13 cellular contexts compared by ENCODE assay signal in the genomic region with DNA sequence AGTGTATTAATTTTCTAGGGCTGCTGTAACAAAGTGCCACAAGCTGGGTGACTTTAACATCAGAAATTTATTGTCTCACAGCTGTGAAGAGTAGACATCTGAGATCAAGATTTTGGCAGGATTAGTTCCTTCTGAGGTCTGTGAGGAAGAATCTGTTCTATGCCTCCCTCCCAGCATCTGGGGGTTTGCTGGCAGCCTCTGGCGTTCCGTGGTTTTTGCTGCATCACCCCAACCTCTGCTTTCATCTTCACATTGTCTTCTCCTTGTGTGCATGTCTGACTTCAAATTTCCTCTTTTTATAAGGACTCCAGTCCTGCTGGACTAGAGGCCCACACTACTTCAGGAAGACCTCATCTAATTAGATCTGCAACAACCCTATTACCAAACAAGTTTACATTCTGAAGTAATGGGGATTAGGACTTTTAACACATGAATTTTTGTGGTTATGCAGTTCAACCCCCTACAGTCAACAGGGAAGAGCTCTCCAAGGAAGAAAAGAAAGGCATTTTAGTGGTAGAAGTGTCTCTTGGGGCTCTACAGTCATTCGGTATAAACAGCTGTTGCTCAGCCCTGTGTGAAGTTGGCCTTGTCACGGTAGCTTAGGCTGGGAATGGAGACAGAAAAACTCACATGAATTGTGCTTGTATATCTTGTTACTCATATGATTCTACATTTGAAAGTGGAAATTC.
DNase-seq lines count a peak whose midpoint lies in the region; ATAC-seq, FAIRE-seq and TF ChIP-seq lines count a peak whose summit lies in the region.
"Had no signal": no experiment of that assay in that cellular context is flagged by ENCODE, and none has a peak within 500 bp of the region (broad histone marks: within the 10 kb centered on the region; RNA-seq: fewer than 3 reads in every experiment).

No MANE protein-coding gene starts in this region.

- BruUV-seq in GM12878 (replicated peaks; lab: Mats Ljungman, UMichigan), result no TSS peak

- no peak overlapping the region for H3K4me3 ChIP-seq in GM12878
- no peak overlapping the region for H3K4me3 ChIP-seq in sigmoid colon
- H3K4me3 ChIP-seq: cardiac muscle cell had no signal

- no peak for FAIRE-seq in GM12878 (lab: Jason Lieb, UNC)
- FAIRE-seq: HTR-8/SVneo had no signal

- no peak overlapping the region for H2AFZ ChIP-seq in GM12878 (ENCODE audit: control insufficient read depth, low read depth, low read length)

- no peak for TF ChIP-seq CTCF in GM12878 (IDR thresholded peaks at IDR 0.05 in 2 of 3, conservative IDR thresholded peaks at IDR 0.05 in 1 of 3; ENCODE audit: control insufficient read depth in 2 of 3, extremely low read depth in 1 of 3, insufficient read depth in 1 of 3, low read depth in 3 of 3, low read length in 3 of 3)
- no peak for TF ChIP-seq CTCF in osteocyte (IDR thresholded peaks at IDR 0.05)
- no peak for TF ChIP-seq CTCF in sigmoid colon (IDR thresholded peaks at IDR 0.05)

- H3K27me3 ChIP-seq in GM12878 (replicated peaks in 1 of 2; ENCODE audit: control insufficient read depth in 2 of 2, insufficient read depth in 2 of 2, low read length in 1 of 2), result no peaks in the 10 kb centered on the region
- H3K27me3 ChIP-seq in sigmoid colon, result no peaks in the 10 kb centered on the region
- H3K27me3 ChIP-seq: cardiac muscle cell had no signal

- POLR2A ChIA-PET in GM12878 (lab: Charles Lee), result no interaction called here

- H3K27ac Mint-ChIP-seq in osteocyte (ENCODE audit: unreplicated experiment), result peak overlapping the region; percentile 65
- no peak overlapping the region for H3K27ac Mint-ChIP-seq in stimulated activated naive B cell treated with anti-CD40 and anti-IgM and Interleukin-4, amounts not matched to agents 10 μg/mL and 1 μg/mL and 100 μg/mL, for 72 hours
- H3K27ac Mint-ChIP-seq: activated CD8-positive, alpha-beta T cell treated with anti-CD3 and anti-CD28 coated beads for 36 hours; progenitor cell of endocrine pancreas; stimulated activated naive CD8-positive, alpha-beta T cell treated with anti-CD3 and anti-CD28 coated beads, Interleukin-15, Interleukin-2, amounts not matched to agents 100 ng/mL and 50 ng/mL, for 24 hours had no signal

- TF ChIP-seq RAD21 in GM12878 (IDR thresholded peaks at IDR 0.05; ENCODE audit: insufficient read depth, low read depth, low read length), result no peak

- H3K9ac ChIP-seq in GM12878 (ENCODE audit: control insufficient read depth, insufficient read depth, low read length), result no peak overlapping the region

- no peak for TF ChIP-seq POLR2A in GM12878 (IDR thresholded peaks at IDR 0.05; ENCODE audit: low read depth, low read length)
- TF ChIP-seq POLR2A in sigmoid colon (IDR thresholded peaks at IDR 0.05), result no peak

- H3K4me1 Mint-ChIP-seq in osteocyte (ENCODE audit: unreplicated experiment), result peaks cover 22% of the 10 kb centered on the region
- H3K4me1 Mint-ChIP-seq in stimulated activated naive B cell treated with anti-CD40 and anti-IgM and Interleukin-4, amounts not matched to agents 10 μg/mL and 1 μg/mL and 100 μg/mL, for 72 hours, result peaks cover 6 to 14% of the 10 kb centered on the region in 2 donors

- no peaks in the 10 kb centered on the region for H4K20me1 ChIP-seq in GM12878 (ENCODE audit: control insufficient read depth, insufficient read depth)

- DNase-seq in MV-4-11 (lab: John Stamatoyannopoulos, UW) (peak; percentile 84), GM12878 (ENCODE audit: low read depth, low spot score) (no peak), osteocyte (ENCODE audit: extremely low spot score, unreplicated experiment) (no peak), GF-D8 (lab: John Stamatoyannopoulos, UW) (no peak), sigmoid colon (no peak)
- DNase-seq in stimulated activated naive B cell treated with anti-CD40 and anti-IgM and Interleukin-4, amounts not matched to agents 10 μg/mL and 1 μg/mL and 100 μg/mL, for 72 hours, result no peak
- DNase-seq: activated CD8-positive, alpha-beta T cell treated with anti-CD3 and anti-CD28 coated beads for 36 hours had no signal

- no peaks in the 10 kb centered on the region for H3K9me3 Mint-ChIP-seq in osteocyte (ENCODE audit: unreplicated experiment)
- H3K9me3 Mint-ChIP-seq in stimulated activated naive B cell treated with anti-CD40 and anti-IgM and Interleukin-4, amounts not matched to agents 10 μg/mL and 1 μg/mL and 100 μg/mL, for 72 hours, result peaks cover 0 to 3% of the 10 kb centered on the region in 2 donors
- H3K9me3 Mint-ChIP-seq: stimulated activated naive CD8-positive, alpha-beta T cell treated with anti-CD3 and anti-CD28 coated beads, Interleukin-15, Interleukin-2, amounts not matched to agents 100 ng/mL and 50 ng/mL, for 24 hours had no signal

- H3K36me3 ChIP-seq in GM12878 (ENCODE audit: control insufficient read depth in 2 of 2, insufficient read depth in 2 of 2, low read length in 1 of 2) (no peaks in the 10 kb centered on the region), sigmoid colon (no peaks in the 10 kb centered on the region)
- H3K36me3 ChIP-seq: cardiac muscle cell had no signal

- no peaks in the 10 kb centered on the region for H3K36me3 Mint-ChIP-seq in osteocyte (ENCODE audit: unreplicated experiment)
- no peaks in the 10 kb centered on the region for H3K36me3 Mint-ChIP-seq in stimulated activated naive B cell treated with anti-CD40 and anti-IgM and Interleukin-4, amounts not matched to agents 10 μg/mL and 1 μg/mL and 100 μg/mL, for 72 hours

- SMC1A ChIA-PET in GM12878 (lab: Charles Lee; ENCODE audit: uncharacterized antibody, unreplicated experiment), result interaction anchor here (1.6 to 5.9 kb wide), 2 partner anchors 27 to 582 kb away, joined by 4 to 77 read pairs; no protein-coding TSS in a partner anchor

- no peaks in the 10 kb centered on the region for H3K79me2 ChIP-seq in GM12878 (ENCODE audit: control insufficient read depth, insufficient read depth, low read length)

- in situ Hi-C loops in GM12878 (cut with MboI), result loop anchor here (5.0 kb wide), 1 partner anchor 583 kb away; no protein-coding TSS in a partner anchor

- no peaks in the 10 kb centered on the region for H3K4me1 ChIP-seq in GM12878 (ENCODE audit: control insufficient read depth, insufficient read depth, low read length)
- H3K4me1 ChIP-seq in sigmoid colon, result peaks cover 0 to 41% (median 2%) of the 10 kb centered on the region in 4 donors

- TF ChIP-seq EP300 in GM12878 (IDR thresholded peaks at IDR 0.05; ENCODE audit: borderline replicate concordance in 1 of 2, control insufficient read depth in 1 of 2, low read depth in 2 of 2, low read length in 2 of 2) (no peak), sigmoid colon (IDR thresholded peaks at IDR 0.05) (no peak)

- no peaks in the 10 kb centered on the region; the same call in 1 of the 3 replicates for H3K9me3 ChIP-seq in GM12878 (replicated peaks; ENCODE audit: control insufficient read depth, insufficient read depth, low read length)
- H3K9me3 ChIP-seq in sigmoid colon, result no peaks in the 10 kb centered on the region

- WGBS in GM12878 (ENCODE audit: insufficient coverage, insufficient replicate concordance, low lambda C conversion rate, missing lambda C conversion rate), result 57% methylated on average over 4 of the region's 4 CpGs
- 51 to 74% methylated on average over 4 of the region's 4 CpGs for WGBS in sigmoid colon, 2 donors

- RAD21 ChIA-PET in GM12878 (lab: Charles Lee; ENCODE audit: unreplicated experiment), result no interaction called here

- intact Hi-C loops in GM12878 (cut with micrococcal nuclease; ENCODE audit: unreplicated experiment) (loop anchor here (10.0 kb wide), 1 partner anchor 296 kb away; no protein-coding TSS in a partner anchor), sigmoid colon (cut with DNase I) (loop anchor here (5.0 to 10.0 kb wide), 2 partner anchors 288 to 686 kb away; partner anchors contain the start of gene DYRK2)

- peak; percentile 82 for ATAC-seq in GM18868 (IDR thresholded peaks at IDR 0.05; ENCODE audit: unreplicated experiment)
- no peak for ATAC-seq in GM12878
- no peak for ATAC-seq in GM18867 (IDR thresholded peaks at IDR 0.05; ENCODE audit: unreplicated experiment)
- no peak for ATAC-seq in stimulated activated naive B cell treated with anti-CD40 and anti-IgM and Interleukin-4, amounts not matched to agents 10 μg/mL and 1 μg/mL and 100 μg/mL, for 72 hours (replicated peaks)
- ATAC-seq: activated CD8-positive, alpha-beta T cell treated with anti-CD3 and anti-CD28 coated beads for 36 hours had no signal

- H3K4me2 ChIP-seq in GM12878 (ENCODE audit: control insufficient read depth, insufficient read depth), result no peak overlapping the region

- H3K27ac ChIP-seq in GM12878 (ENCODE audit: control insufficient read depth, insufficient read depth) (no peak overlapping the region), sigmoid colon (no peak overlapping the region)
- H3K27ac ChIP-seq: cardiac muscle cell had no signal

- H3K27me3 Mint-ChIP-seq in osteocyte (ENCODE audit: unreplicated experiment), result no peaks in the 10 kb centered on the region
- no peaks in the 10 kb centered on the region for H3K27me3 Mint-ChIP-seq in stimulated activated naive B cell treated with anti-CD40 and anti-IgM and Interleukin-4, amounts not matched to agents 10 μg/mL and 1 μg/mL and 100 μg/mL, for 72 hours
- H3K27me3 Mint-ChIP-seq: activated CD8-positive, alpha-beta T cell treated with anti-CD3 and anti-CD28 coated beads for 36 hours; stimulated activated naive CD8-positive, alpha-beta T cell treated with anti-CD3 and anti-CD28 coated beads, Interleukin-15, Interleukin-2, amounts not matched to agents 100 ng/mL and 50 ng/mL, for 24 hours had no signal

- CTCF ChIA-PET in GM12878 (lab: Yijun Ruan, JAX), result interaction anchor here (1.1 to 7.6 kb wide), 3 partner anchors 13 to 620 kb away, joined by 3 to 115 read pairs (median 6); no protein-coding TSS in a partner anchor

- no peak overlapping the region for H3K4me3 Mint-ChIP-seq in osteocyte (ENCODE audit: unreplicated experiment)
- H3K4me3 Mint-ChIP-seq in stimulated activated naive B cell treated with anti-CD40 and anti-IgM and Interleukin-4, amounts not matched to agents 10 μg/mL and 1 μg/mL and 100 μg/mL, for 72 hours, result no peak overlapping the region
- H3K4me3 Mint-ChIP-seq: activated CD8-positive, alpha-beta T cell treated with anti-CD3 and anti-CD28 coated beads for 36 hours; stimulated activated naive CD8-positive, alpha-beta T cell treated with anti-CD3 and anti-CD28 coated beads, Interleukin-15, Interleukin-2, amounts not matched to agents 100 ng/mL and 50 ng/mL, for 24 hours had no signal

TF ChIP-seq in GM12878, 131 proteins besides CTCF, POLR2A, EP300 and RAD21:
- TF ChIP-seq RELA (IDR thresholded peaks at IDR 0.05; ENCODE audit: borderline replicate concordance, partially characterized antibody) (no peak), RUNX3 (IDR thresholded peaks at IDR 0.05; ENCODE audit: low read length) (peak; percentile 12; the same call in 1 of the 2 replicates)
